ENCODE assay signal across 9 cellular contexts in the genomic region with DNA sequence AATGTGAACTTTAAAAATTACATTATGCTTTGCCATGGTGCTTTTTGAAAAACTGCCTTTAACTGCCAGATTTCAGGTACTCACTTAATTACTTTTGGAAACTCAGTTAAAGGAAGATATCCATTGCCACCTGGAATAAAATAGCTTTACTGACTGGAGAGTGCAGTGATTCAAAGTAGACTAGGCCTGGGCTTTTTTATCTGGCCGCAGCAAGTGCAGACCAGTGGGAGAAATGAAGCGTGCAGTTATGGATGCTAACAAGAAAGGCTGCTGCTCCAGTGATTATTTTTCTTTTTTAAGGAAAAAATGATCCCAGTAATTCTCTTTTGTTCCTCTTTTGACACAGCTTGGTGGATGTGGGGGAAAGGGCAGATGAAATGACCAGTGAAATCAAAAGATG. TPM values are rescaled to one million over a fixed set of nuclear protein-coding genes. Genes with fewer than 3 reads are reported as not detected.
DNase-seq lines count a peak whose midpoint lies in the region; ATAC-seq and TF ChIP-seq lines count a peak whose summit lies in the region.
"Had no signal": no experiment of that assay in that cellular context is flagged by ENCODE, and none has a peak within 500 bp of the region (broad histone marks: within the 10 kb centered on the region; RNA-seq: fewer than 3 reads in every experiment).

No MANE protein-coding gene starts in this region.

- TF ChIP-seq CTCF in AG10803 (conservative IDR thresholded peaks at IDR 0.05; ENCODE audit: low read length), result no peak
- TF ChIP-seq CTCF in LNCaP clone FGC (IDR thresholded peaks at IDR 0.05; ENCODE audit: control insufficient read depth, extremely low read depth, insufficient read depth), result no peak
- TF ChIP-seq CTCF in dorsolateral prefrontal cortex (IDR thresholded peaks at IDR 0.05 in 54 of 56, conservative IDR thresholded peaks at IDR 0.05 in 2 of 56; ENCODE audit: low read depth in 1 of 56, partially characterized antibody in 56 of 56), result no peak
- TF ChIP-seq CTCF in natural killer cell (IDR thresholded peaks at IDR 0.05), result no peak

- intact Hi-C loops in dorsolateral prefrontal cortex (cut with DNase I) (loop anchor here (2.0 to 10.0 kb wide), 5 partner anchors 14 to 92 kb away; a partner anchor contains a TSS), natural killer cell (cut with micrococcal nuclease) (loop anchor here (5.0 kb wide), 2 partner anchors 40 to 65 kb away; a partner anchor contains a TSS)

- H3K27me3 ChIP-seq in dorsolateral prefrontal cortex, result no peaks in the 10 kb centered on the region

- H3K9me3 Mint-ChIP-seq in natural killer cell, result no peaks in the 10 kb centered on the region

- DNase-seq in AG10803 (ENCODE audit: low read depth), result no peak
- DNase-seq in LNCaP clone FGC (ENCODE audit: low read depth), result no peak
- DNase-seq in dorsolateral prefrontal cortex, result no peak
- no peak for DNase-seq in natural killer cell
- no peak for DNase-seq in stimulated activated CD4-positive, alpha-beta T cell treated with anti-CD3 and anti-CD28 coated beads, Interleukin-4, amount 100 ng/mL, for 4 hours
- no peak for DNase-seq in HuH-7 (ENCODE audit: low spot score)
- no peak for DNase-seq in NOMO-1 treated with DMSO at 0.1 percent for 48 hours (lab: John Stamatoyannopoulos, UW; ENCODE audit: unreplicated experiment)
- DNase-seq: NCI-H345 had no signal

- H3K36me3 Mint-ChIP-seq in natural killer cell, result no peaks in the 10 kb centered on the region

- H3K4me3 Mint-ChIP-seq in natural killer cell, result peak overlapping the region; percentile 88

- H3K4me3 ChIP-seq in AG10803 (ENCODE audit: low read length) (peak overlapping the region; percentile 85), LNCaP clone FGC (ENCODE audit: low read depth, low read length) (peak overlapping the region; percentile 66), dorsolateral prefrontal cortex (peak overlapping the region; percentile 59 to 98 (median 89))

- peak overlapping the region; percentile 92 to 97 for H3K27ac Mint-ChIP-seq in natural killer cell

- peaks cover 0 to 6% of the 10 kb centered on the region in 2 donors for H3K27me3 Mint-ChIP-seq in natural killer cell (ENCODE audit: low read depth in 2 of 2)

- H3K4me1 Mint-ChIP-seq in natural killer cell, result peaks cover 53 to 60% of the 10 kb centered on the region in 2 donors

- ATAC-seq in natural killer cell (no peak), GM19035 (IDR thresholded peaks at IDR 0.05; ENCODE audit: unreplicated experiment) (no peak)

- H3K27ac ChIP-seq in dorsolateral prefrontal cortex, result peak overlapping the region; percentile 43 to 100 (median 99)

RNA-seq across cellular contexts. Expression of a gene that starts 1.3 kb away (rescaled TPM):
- 100 to 1,000 TPM; 107 to 347 (median 169) TPM for total RNA-seq in dorsolateral prefrontal cortex
- 10 to 100 TPM; 22.0 to 39.0 (median 30.4) TPM for total RNA-seq in natural killer cell

RNA-seq across cellular contexts. Expression of a gene that starts 39.2 kb away (rescaled TPM):
- total RNA-seq in dorsolateral prefrontal cortex (10 to 100 TPM in 118 of 120 experiments, 1 to 10 TPM in 2; 7.2 to 35.1 (median 21.0) TPM), natural killer cell (under 1 TPM in 2 of 3 donors, not detected in 1; 0.21 to 0.85 TPM)

Comparison
In these comparisons a context has a peak if more than half of its experiments do, and no peak if none do; other contexts are left out.
1. RNA of a gene that starts 39.2 kb away (total RNA-seq): 7.2 to 35.1 TPM in dorsolateral prefrontal cortex; 0.21 to 0.85 TPM in natural killer cell; every median in the first group is over 4 times any median in the second.
2. Peak in every context shown above with its lines, with median percentiles within 50 percentile points of each other: H3K4me3 ChIP-seq.